ENCODE assay signal across 1 cellular context in the genomic region with DNA sequence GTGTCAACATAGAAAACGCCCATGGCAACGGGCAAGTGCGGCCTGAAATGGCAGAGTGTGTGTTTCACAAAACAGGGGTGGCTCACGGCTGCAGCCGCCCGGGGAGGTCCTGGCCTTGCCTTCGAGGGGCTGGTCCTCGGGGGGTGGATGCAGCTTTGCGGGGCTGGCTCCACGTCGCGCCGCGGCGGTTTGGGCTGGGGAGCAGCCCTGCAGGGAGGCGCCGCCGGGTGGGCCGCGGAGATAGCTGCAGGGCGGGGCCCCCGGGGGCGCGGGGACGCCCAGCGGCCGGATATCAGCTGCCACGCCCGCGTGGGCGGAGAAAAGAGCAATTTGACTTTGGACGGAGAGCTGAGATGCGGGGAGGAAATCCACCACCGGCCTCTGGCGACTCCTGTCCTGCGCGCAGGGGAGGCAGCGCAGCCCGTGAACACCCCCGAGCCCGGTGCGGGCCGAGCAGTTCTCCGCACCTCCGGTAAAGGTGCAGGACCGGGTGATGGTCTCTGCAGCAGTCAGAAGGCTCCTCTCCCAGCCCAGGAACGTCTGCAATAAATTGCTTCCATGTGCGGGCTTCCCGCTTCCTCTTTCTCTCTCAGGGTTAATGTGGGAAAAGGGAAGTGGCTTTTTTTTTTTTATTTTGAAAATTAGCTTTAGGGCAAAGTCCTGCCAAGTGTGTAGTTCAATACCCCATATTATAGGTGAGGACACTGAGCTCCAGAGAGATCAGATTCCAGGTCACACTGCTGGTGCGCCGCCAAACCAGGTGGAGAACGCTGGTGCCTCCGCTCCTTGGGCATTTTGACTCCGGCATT.
TF ChIP-seq lines count a peak whose summit lies in the region.

No MANE protein-coding gene starts in this region.

TF ChIP-seq in HepG2, 621 proteins besides CTCF, POLR2A, EP300 and RAD21 (continued from another document and continues in another):
- TF ChIP-seq ZNF235 (CRISPR knock-in tag; IDR thresholded peaks at IDR 0.05; ENCODE audit: borderline replicate concordance) (peak; percentile 74; the same call in 1 of the 2 replicates), ASH2L (IDR thresholded peaks at IDR 0.05; ENCODE audit: insufficient read length, low read depth, low read length) (peak; percentile 80), RAD51 (IDR thresholded peaks at IDR 0.05; ENCODE audit: borderline replicate concordance) (no peak), GFI1 (CRISPR knock-in tag; IDR thresholded peaks at IDR 0.05; ENCODE audit: borderline replicate concordance) (0 out of 2 replicates have a peak, but pooled peaks have one; percentile 58), IKZF4 (CRISPR knock-in tag; IDR thresholded peaks at IDR 0.05; ENCODE audit: borderline replicate concordance, low read depth, not compliant biosample characterization) (peak; percentile 41), ISL2 (CRISPR knock-in tag; IDR thresholded peaks at IDR 0.05) (peak; percentile 52), FOXK2 (IDR thresholded peaks at IDR 0.05) (no peak), SOX13 (IDR thresholded peaks at IDR 0.05) (no peak), SOX13 (CRISPR knock-in tag; conservative IDR thresholded peaks at IDR 0.05 in 1 of 2, IDR thresholded peaks at IDR 0.05 in 1 of 2) (no peak; a peak in 1 of 4 replicates), CHCHD3 (CRISPR knock-in tag; IDR thresholded peaks at IDR 0.05) (0 out of 2 replicates have a peak, but pooled peaks have one; percentile 49), SALL2 (CRISPR knock-in tag; IDR thresholded peaks at IDR 0.05) (peak; percentile 51; the same call in 1 of the 2 replicates), RNF2 (conservative IDR thresholded peaks at IDR 0.05; ENCODE audit: low read depth) (no peak), MTA1 (CRISPR knock-in tag; IDR thresholded peaks at IDR 0.05; ENCODE audit: borderline replicate concordance) (peak; percentile 86; the same call in 1 of the 2 replicates), MYNN (CRISPR knock-in tag; IDR thresholded peaks at IDR 0.05; ENCODE audit: low read depth) (no peak), ZNF430 (CRISPR knock-in tag; IDR thresholded peaks at IDR 0.05) (peak; percentile 73; the same call in 1 of the 2 replicates), ARHGAP35 (CRISPR knock-in tag; IDR thresholded peaks at IDR 0.05; ENCODE audit: borderline replicate concordance) (peak; percentile 29; the same call in 1 of the 2 replicates), ZNF83 (CRISPR knock-in tag; IDR thresholded peaks at IDR 0.05; ENCODE audit: borderline replicate concordance) (no peak), ZNF274 (CRISPR knock-in tag; IDR thresholded peaks at IDR 0.05) (no peak), YEATS2 (CRISPR knock-in tag; IDR thresholded peaks at IDR 0.05; ENCODE audit: borderline replicate concordance) (no peak), RBM39 (IDR thresholded peaks at IDR 0.05; ENCODE audit: low read depth, low read length, poor library complexity, severe bottlenecking) (peak; percentile 76), SATB2 (CRISPR knock-in tag; IDR thresholded peaks at IDR 0.05) (peak; percentile 50; the same call in 1 of the 2 replicates), KLF11 (CRISPR knock-in tag; IDR thresholded peaks at IDR 0.05) (0 out of 2 replicates have a peak, but pooled peaks have one; percentile 46), TMF1 (CRISPR knock-in tag; IDR thresholded peaks at IDR 0.05; ENCODE audit: low read depth) (no peak), CBX5 (CRISPR knock-in tag; IDR thresholded peaks at IDR 0.05; ENCODE audit: borderline replicate concordance) (no peak), CEBPG (CRISPR knock-in tag; IDR thresholded peaks at IDR 0.05) (no peak), STAG1 (CRISPR knock-in tag; IDR thresholded peaks at IDR 0.05) (no peak; the same call in none of the 2 replicates), ZFP82 (CRISPR knock-in tag; IDR thresholded peaks at IDR 0.05; ENCODE audit: borderline replicate concordance) (0 out of 2 replicates have a peak, but pooled peaks have one; percentile 62), SALL1 (CRISPR knock-in tag; IDR thresholded peaks at IDR 0.05) (peak; percentile 79), KDM2A (CRISPR knock-in tag; IDR thresholded peaks at IDR 0.05; ENCODE audit: borderline replicate concordance, low read depth) (peak; percentile 54; the same call in 1 of the 2 replicates), ZNF350 (CRISPR knock-in tag; IDR thresholded peaks at IDR 0.05; ENCODE audit: borderline replicate concordance, low read depth) (peak; percentile 27; the same call in 1 of the 2 replicates), AKAP8 (CRISPR knock-in tag; IDR thresholded peaks at IDR 0.05) (no peak), ELF3 (CRISPR knock-in tag; IDR thresholded peaks at IDR 0.05) (no peak; the same call in 1 of the 2 replicates), ESRRA (CRISPR knock-in tag; IDR thresholded peaks at IDR 0.05; ENCODE audit: low read depth) (no peak; the same call in 1 of the 2 replicates), MED13 (CRISPR knock-in tag; IDR thresholded peaks at IDR 0.05) (no peak)
- TF ChIP-seq, protein P1, sequence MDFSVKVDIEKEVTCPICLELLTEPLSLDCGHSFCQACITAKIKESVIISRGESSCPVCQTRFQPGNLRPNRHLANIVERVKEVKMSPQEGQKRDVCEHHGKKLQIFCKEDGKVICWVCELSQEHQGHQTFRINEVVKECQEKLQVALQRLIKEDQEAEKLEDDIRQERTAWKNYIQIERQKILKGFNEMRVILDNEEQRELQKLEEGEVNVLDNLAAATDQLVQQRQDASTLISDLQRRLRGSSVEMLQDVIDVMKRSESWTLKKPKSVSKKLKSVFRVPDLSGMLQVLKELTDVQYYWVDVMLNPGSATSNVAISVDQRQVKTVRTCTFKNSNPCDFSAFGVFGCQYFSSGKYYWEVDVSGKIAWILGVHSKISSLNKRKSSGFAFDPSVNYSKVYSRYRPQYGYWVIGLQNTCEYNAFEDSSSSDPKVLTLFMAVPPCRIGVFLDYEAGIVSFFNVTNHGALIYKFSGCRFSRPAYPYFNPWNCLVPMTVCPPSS (IDR thresholded peaks at IDR 0.05) = no peak
- TF ChIP-seq, protein P2, sequence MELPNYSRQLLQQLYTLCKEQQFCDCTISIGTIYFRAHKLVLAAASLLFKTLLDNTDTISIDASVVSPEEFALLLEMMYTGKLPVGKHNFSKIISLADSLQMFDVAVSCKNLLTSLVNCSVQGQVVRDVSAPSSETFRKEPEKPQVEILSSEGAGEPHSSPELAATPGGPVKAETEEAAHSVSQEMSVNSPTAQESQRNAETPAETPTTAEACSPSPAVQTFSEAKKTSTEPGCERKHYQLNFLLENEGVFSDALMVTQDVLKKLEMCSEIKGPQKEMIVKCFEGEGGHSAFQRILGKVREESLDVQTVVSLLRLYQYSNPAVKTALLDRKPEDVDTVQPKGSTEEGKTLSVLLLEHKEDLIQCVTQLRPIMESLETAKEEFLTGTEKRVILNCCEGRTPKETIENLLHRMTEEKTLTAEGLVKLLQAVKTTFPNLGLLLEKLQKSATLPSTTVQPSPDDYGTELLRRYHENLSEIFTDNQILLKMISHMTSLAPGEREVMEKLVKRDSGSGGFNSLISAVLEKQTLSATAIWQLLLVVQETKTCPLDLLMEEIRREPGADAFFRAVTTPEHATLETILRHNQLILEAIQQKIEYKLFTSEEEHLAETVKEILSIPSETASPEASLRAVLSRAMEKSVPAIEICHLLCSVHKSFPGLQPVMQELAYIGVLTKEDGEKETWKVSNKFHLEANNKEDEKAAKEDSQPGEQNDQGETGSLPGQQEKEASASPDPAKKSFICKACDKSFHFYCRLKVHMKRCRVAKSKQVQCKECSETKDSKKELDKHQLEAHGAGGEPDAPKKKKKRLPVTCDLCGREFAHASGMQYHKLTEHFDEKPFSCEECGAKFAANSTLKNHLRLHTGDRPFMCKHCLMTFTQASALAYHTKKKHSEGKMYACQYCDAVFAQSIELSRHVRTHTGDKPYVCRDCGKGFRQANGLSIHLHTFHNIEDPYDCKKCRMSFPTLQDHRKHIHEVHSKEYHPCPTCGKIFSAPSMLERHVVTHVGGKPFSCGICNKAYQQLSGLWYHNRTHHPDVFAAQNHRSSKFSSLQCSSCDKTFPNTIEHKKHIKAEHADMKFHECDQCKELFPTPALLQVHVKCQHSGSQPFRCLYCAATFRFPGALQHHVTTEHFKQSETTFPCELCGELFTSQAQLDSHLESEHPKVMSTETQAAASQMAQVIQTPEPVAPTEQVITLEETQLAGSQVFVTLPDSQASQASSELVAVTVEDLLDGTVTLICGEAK (IDR thresholded peaks at IDR 0.05) = no peak
- TF ChIP-seq, protein P2 (CRISPR knock-in tag; IDR thresholded peaks at IDR 0.05) = peak; percentile 39; the same call in 1 of the 2 replicates
- TF ChIP-seq, protein P3, sequence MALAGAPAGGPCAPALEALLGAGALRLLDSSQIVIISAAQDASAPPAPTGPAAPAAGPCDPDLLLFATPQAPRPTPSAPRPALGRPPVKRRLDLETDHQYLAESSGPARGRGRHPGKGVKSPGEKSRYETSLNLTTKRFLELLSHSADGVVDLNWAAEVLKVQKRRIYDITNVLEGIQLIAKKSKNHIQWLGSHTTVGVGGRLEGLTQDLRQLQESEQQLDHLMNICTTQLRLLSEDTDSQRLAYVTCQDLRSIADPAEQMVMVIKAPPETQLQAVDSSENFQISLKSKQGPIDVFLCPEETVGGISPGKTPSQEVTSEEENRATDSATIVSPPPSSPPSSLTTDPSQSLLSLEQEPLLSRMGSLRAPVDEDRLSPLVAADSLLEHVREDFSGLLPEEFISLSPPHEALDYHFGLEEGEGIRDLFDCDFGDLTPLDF (CRISPR knock-in tag; IDR thresholded peaks at IDR 0.05) = peak; percentile 60
- TF ChIP-seq, protein P4, sequence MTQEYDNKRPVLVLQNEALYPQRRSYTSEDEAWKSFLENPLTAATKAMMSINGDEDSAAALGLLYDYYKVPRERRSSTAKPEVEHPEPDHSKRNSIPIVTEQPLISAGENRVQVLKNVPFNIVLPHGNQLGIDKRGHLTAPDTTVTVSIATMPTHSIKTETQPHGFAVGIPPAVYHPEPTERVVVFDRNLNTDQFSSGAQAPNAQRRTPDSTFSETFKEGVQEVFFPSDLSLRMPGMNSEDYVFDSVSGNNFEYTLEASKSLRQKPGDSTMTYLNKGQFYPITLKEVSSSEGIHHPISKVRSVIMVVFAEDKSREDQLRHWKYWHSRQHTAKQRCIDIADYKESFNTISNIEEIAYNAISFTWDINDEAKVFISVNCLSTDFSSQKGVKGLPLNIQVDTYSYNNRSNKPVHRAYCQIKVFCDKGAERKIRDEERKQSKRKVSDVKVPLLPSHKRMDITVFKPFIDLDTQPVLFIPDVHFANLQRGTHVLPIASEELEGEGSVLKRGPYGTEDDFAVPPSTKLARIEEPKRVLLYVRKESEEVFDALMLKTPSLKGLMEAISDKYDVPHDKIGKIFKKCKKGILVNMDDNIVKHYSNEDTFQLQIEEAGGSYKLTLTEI (CRISPR knock-in tag; conservative IDR thresholded peaks at IDR 0.05) = no peak
- TF ChIP-seq, protein P5, sequence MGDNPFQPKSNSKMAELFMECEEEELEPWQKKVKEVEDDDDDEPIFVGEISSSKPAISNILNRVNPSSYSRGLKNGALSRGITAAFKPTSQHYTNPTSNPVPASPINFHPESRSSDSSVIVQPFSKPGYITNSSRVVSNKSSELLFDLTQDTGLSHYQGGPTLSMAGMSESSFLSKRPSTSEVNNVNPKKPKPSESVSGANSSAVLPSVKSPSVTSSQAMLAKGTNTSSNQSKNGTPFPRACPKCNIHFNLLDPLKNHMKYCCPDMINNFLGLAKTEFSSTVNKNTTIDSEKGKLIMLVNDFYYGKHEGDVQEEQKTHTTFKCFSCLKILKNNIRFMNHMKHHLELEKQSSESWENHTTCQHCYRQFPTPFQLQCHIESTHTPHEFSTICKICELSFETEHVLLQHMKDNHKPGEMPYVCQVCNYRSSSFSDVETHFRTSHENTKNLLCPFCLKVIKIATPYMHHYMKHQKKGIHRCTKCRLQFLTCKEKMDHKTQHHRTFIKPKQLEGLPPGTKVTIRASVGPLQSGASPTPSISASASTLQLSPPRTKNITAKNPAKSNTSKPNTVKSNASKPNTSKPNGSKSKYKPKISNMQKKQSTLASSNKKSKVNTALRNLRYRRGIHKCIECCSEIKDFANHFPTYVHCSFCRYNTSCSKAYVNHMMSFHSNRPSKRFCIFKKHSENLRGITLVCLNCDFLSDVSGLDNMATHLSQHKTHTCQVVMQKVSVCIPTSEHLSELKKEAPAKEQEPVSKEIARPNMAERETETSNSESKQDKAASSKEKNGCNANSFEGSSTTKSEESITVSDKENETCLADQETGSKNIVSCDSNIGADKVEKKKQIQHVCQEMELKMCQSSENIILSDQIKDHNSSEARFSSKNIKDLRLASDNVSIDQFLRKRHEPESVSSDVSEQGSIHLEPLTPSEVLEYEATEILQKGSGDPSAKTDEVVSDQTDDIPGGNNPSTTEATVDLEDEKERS (CRISPR knock-in tag; IDR thresholded peaks at IDR 0.05) = no peak
- TF ChIP-seq, protein P6, sequence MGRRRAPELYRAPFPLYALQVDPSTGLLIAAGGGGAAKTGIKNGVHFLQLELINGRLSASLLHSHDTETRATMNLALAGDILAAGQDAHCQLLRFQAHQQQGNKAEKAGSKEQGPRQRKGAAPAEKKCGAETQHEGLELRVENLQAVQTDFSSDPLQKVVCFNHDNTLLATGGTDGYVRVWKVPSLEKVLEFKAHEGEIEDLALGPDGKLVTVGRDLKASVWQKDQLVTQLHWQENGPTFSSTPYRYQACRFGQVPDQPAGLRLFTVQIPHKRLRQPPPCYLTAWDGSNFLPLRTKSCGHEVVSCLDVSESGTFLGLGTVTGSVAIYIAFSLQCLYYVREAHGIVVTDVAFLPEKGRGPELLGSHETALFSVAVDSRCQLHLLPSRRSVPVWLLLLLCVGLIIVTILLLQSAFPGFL (CRISPR knock-in tag; IDR thresholded peaks at IDR 0.05) = no peak
